Comparison of ENCODE assay signal across 1 cellular context in genomic region chr3:196533260-196533681, GRCh38.
TF ChIP-seq lines count a peak whose summit lies in the region.

No MANE protein-coding gene starts in this region.

TF ChIP-seq in WTC11, 78 proteins besides CTCF, POLR2A, EP300 and RAD21 (continued from another document):
- TF ChIP-seq ETV6 (CRISPR knock-in tag; IDR thresholded peaks at IDR 0.05) (peak; percentile 69; the same call in 1 of the 2 replicates), ZNF423 (CRISPR knock-in tag; IDR thresholded peaks at IDR 0.05) (peak; percentile 96), FOXK1 (CRISPR knock-in tag; IDR thresholded peaks at IDR 0.05) (0 out of 2 replicates have a peak, but pooled peaks have one; percentile 35), TEAD1 (CRISPR knock-in tag; IDR thresholded peaks at IDR 0.05) (peak; percentile 80; the same call in 1 of the 2 replicates), KAT7 (CRISPR knock-in tag; IDR thresholded peaks at IDR 0.05; ENCODE audit: borderline replicate concordance) (no peak), FOXP4 (CRISPR knock-in tag; IDR thresholded peaks at IDR 0.05) (peak; percentile 61; the same call in 1 of the 2 replicates), USF2 (CRISPR knock-in tag; IDR thresholded peaks at IDR 0.05) (peak; percentile 59)
